ENCODE assay signal across 25 cellular contexts in genomic region chr2:126936219-126936618, GRCh38. TPM values are rescaled to one million over a fixed set of nuclear protein-coding genes. Genes with fewer than 3 reads are reported as not detected.
"Had no signal": no experiment of that assay in that cellular context is flagged by ENCODE, and none has a peak within 500 bp of the region (broad histone marks: within the 10 kb centered on the region; RNA-seq: fewer than 3 reads in every experiment).

No MANE protein-coding gene starts in this region.

- DNase-seq: effector CD4-positive, alpha-beta T cell; mammary epithelial cell; naive thymus-derived CD4-positive, alpha-beta T cell; occipital lobe; psoas muscle; retina; right lobe of liver; stimulated activated CD4-positive, alpha-beta T cell treated with anti-CD3 and anti-CD28 coated beads, Interleukin-4, amount 100 ng/mL, for 1 hour; stimulated activated CD8-positive, alpha-beta memory T cell treated with anti-CD3 and anti-CD28 coated beads, Interleukin-4, amount 100 ng/mL, for 48 hours; stimulated activated naive CD8-positive, alpha-beta T cell treated with anti-CD3 and anti-CD28 coated beads, Interleukin-15, Interleukin-2, amounts not matched to agents 100 U/mL and 50 U/mL, for 24 hours; thyroid gland; upper lobe of left lung; uterus had no signal

- H3K4me2 ChIP-seq: neural progenitor cell had no signal

- H3K9ac ChIP-seq: neural progenitor cell, parathyroid adenoma had no signal

- ATAC-seq: naive thymus-derived CD4-positive, alpha-beta T cell; psoas muscle; right lobe of liver; stimulated activated naive CD8-positive, alpha-beta T cell treated with anti-CD3 and anti-CD28 coated beads, Interleukin-15, Interleukin-2, amounts not matched to agents 100 U/mL and 50 U/mL, for 24 hours had no signal

- H3K27me3 ChIP-seq: right lobe of liver, thyroid gland, upper lobe of left lung, uterus had no signal

- H2AFZ ChIP-seq: neural progenitor cell, parathyroid adenoma had no signal

- H3K36me3 ChIP-seq: neural progenitor cell, right lobe of liver, suprapubic skin, thyroid gland, upper lobe of left lung, uterus had no signal

- H3K9me3 ChIP-seq: psoas muscle, right lobe of liver, suprapubic skin, thyroid gland, upper lobe of left lung, uterus had no signal

- H3K27ac ChIP-seq: coronary artery, neural progenitor cell, parathyroid adenoma, psoas muscle, right lobe of liver, suprapubic skin, thyroid gland, upper lobe of left lung, uterus had no signal

- H3K4me1 ChIP-seq: neural progenitor cell, parathyroid adenoma, psoas muscle, right lobe of liver, suprapubic skin, thyroid gland, upper lobe of left lung, uterus had no signal

- H3K4me3 ChIP-seq: coronary artery, neural progenitor cell, psoas muscle, right lobe of liver, suprapubic skin, thyroid gland, upper lobe of left lung, uterus had no signal

- H3K79me2 ChIP-seq: parathyroid adenoma had no signal

RNA-seq across cellular contexts. Expression of gene TEX51, which starts 37.5 kb away (rescaled TPM):
- total RNA-seq: chondrocyte; dermis microvascular lymphatic vessel endothelial cell; fibroblast of lung; kidney epithelial cell; liver; mammary epithelial cell; mesenteric fat pad; mononuclear cell; naive thymus-derived CD4-positive, alpha-beta T cell; occipital lobe; psoas muscle; suprapubic skin; thyroid gland; upper lobe of left lung; uterus had no signal
- polyA plus RNA-seq: esophagus; fibroblast of lung; liver; mammary epithelial cell; naive thymus-derived CD4-positive, alpha-beta T cell; psoas muscle had no signal
